11 cellular contexts compared by ENCODE assay signal in genomic region chr4:117447925-117448324, GRCh38.
DNase-seq lines count a peak whose midpoint lies in the region; ATAC-seq, FAIRE-seq and TF ChIP-seq lines count a peak whose summit lies in the region.
"Had no signal": no experiment of that assay in that cellular context is flagged by ENCODE, and none has a peak within 500 bp of the region (broad histone marks: within the 10 kb centered on the region; RNA-seq: fewer than 3 reads in every experiment).

No MANE protein-coding gene starts in this region.

- no peaks in the 10 kb centered on the region for H3K9me3 ChIP-seq in small intestine (ENCODE audit: control insufficient read depth, low read depth)

- DNase-seq in DMS 273 (lab: John Stamatoyannopoulos, UW; ENCODE audit: unreplicated experiment): peak; percentile 5
- DNase-seq in DMS 273 treated with DMSO at 0.1 percent for 48 hours (lab: John Stamatoyannopoulos, UW): no peak
- peak; percentile 59 for DNase-seq in activated CD8-positive, alpha-beta T cell treated with anti-CD3 and anti-CD28 coated beads for 36 hours
- DNase-seq in small intestine: peak; percentile 1
- no peak for DNase-seq in NOMO-1 treated with dmso at 0.1 percent for 144 hours (lab: John Stamatoyannopoulos, UW; ENCODE audit: unreplicated experiment)
- DNase-seq in frontal cortex (ENCODE audit: low spot score in 2 of 2): no peak
- DNase-seq: 8988T, NCI-H1436 had no signal

- no peak overlapping the region for H3K27ac ChIP-seq in small intestine (ENCODE audit: low read depth in 1 of 2, low read length in 1 of 2)
- H3K27ac ChIP-seq: ascending aorta had no signal

- H3K9me3 Mint-ChIP-seq in activated CD8-positive, alpha-beta T cell treated with anti-CD3 and anti-CD28 coated beads for 36 hours: no peaks in the 10 kb centered on the region

- ATAC-seq in HG03342 (IDR thresholded peaks at IDR 0.05; ENCODE audit: unreplicated experiment) (peak; percentile 82), HG03097 (IDR thresholded peaks at IDR 0.05; ENCODE audit: low FRiP score, unreplicated experiment) (no peak)
- ATAC-seq in activated CD8-positive, alpha-beta T cell treated with anti-CD3 and anti-CD28 coated beads for 36 hours: no peak

- H3K4me1 ChIP-seq in small intestine (ENCODE audit: control insufficient read depth in 2 of 2, insufficient read depth in 1 of 2, low read depth in 1 of 2, low read length in 1 of 2): no peaks in the 10 kb centered on the region
- H3K4me1 ChIP-seq: ascending aorta had no signal

- H3K27me3 ChIP-seq in small intestine (ENCODE audit: control insufficient read depth in 2 of 2, insufficient read depth in 2 of 2, low read length in 2 of 2): no peaks in the 10 kb centered on the region
- H3K27me3 ChIP-seq: ascending aorta had no signal

- no peak overlapping the region for H3K4me3 ChIP-seq in small intestine (ENCODE audit: low read depth in 1 of 2, low read length in 2 of 2)
- H3K4me3 ChIP-seq: ascending aorta had no signal

- 83 to 93% (median 92%) methylated on average over 2 of the region's 2 CpGs for WGBS in small intestine, 3 donors

- no peaks in the 10 kb centered on the region for H3K36me3 Mint-ChIP-seq in activated CD8-positive, alpha-beta T cell treated with anti-CD3 and anti-CD28 coated beads for 36 hours (ENCODE audit: low read depth)

- TF ChIP-seq CTCF in activated CD8-positive, alpha-beta T cell treated with anti-CD3 and anti-CD28 coated beads for 36 hours (IDR thresholded peaks at IDR 0.05): no peak

- POLR2A ChIA-PET in activated CD8-positive, alpha-beta T cell treated with anti-CD3 and anti-CD28 coated beads for 36 hours (lab: Charles Lee): no interaction called here

- no peak overlapping the region for H3K4me3 Mint-ChIP-seq in activated CD8-positive, alpha-beta T cell treated with anti-CD3 and anti-CD28 coated beads for 36 hours

- intact Hi-C loops in activated CD8-positive, alpha-beta T cell treated with anti-CD3 and anti-CD28 coated beads for 36 hours (cut with micrococcal nuclease): no loop called here

- H3K27ac Mint-ChIP-seq in activated CD8-positive, alpha-beta T cell treated with anti-CD3 and anti-CD28 coated beads for 36 hours: no peak overlapping the region

- no peak for FAIRE-seq in small intestine (lab: Jason Lieb, UNC)
- no peak for FAIRE-seq in frontal cortex (lab: Jason Lieb, UNC)

- no peaks in the 10 kb centered on the region for H3K36me3 ChIP-seq in small intestine (ENCODE audit: control insufficient read depth in 2 of 2, insufficient read depth in 2 of 2, low read length in 2 of 2)
- H3K36me3 ChIP-seq: ascending aorta had no signal

- H3K4me1 Mint-ChIP-seq in activated CD8-positive, alpha-beta T cell treated with anti-CD3 and anti-CD28 coated beads for 36 hours (ENCODE audit: low read depth): no peaks in the 10 kb centered on the region

- no peaks in the 10 kb centered on the region for H3K27me3 Mint-ChIP-seq in activated CD8-positive, alpha-beta T cell treated with anti-CD3 and anti-CD28 coated beads for 36 hours

- CTCF ChIA-PET in activated CD8-positive, alpha-beta T cell treated with anti-CD3 and anti-CD28 coated beads for 36 hours (lab: Charles Lee): interaction anchor here (0.7 to 2.6 kb wide), 4 partner anchors 10 to 823 kb away, joined by 3 to 8 read pairs (median 3); no protein-coding TSS in a partner anchor

Comparison
In these comparisons a context has a peak if more than half of its experiments do, and no peak if none do; other contexts are left out.
1. DNase-seq: peak in DMS 273 (single experiment), activated CD8-positive, alpha-beta T cell treated with anti-CD3 and anti-CD28 coated beads for 36 hours (single experiment) and small intestine (single experiment); none in DMS 273 treated with DMSO at 0.1 percent for 48 hours (single experiment), NOMO-1 treated with dmso at 0.1 percent for 144 hours (single experiment) and frontal cortex (0 of 2).